Comparison of ENCODE assay signal across 16 cellular contexts in the genomic region with DNA sequence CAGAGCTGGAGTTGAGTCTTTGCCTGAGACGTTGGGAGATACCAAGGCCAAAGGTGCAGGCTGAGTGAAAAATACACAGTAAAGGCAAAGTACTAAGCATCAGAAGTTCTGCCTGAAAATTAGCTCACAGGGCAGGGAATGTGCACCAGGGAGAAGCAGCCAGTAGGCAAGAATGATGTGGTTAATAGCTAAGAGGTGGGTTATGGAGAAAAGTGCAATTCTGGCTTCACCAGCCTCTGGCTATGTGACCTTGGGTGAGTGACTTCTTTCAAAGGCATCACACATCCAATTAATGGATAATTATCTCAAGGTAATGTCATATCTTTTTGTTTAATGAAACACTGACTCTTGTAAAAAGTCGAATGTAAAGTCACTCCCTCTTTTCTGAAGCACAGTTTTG.
DNase-seq lines count a peak whose midpoint lies in the region; ATAC-seq and TF ChIP-seq lines count a peak whose summit lies in the region.
"Had no signal": no experiment of that assay in that cellular context is flagged by ENCODE, and none has a peak within 500 bp of the region (broad histone marks: within the 10 kb centered on the region; RNA-seq: fewer than 3 reads in every experiment).

No MANE protein-coding gene starts in this region.

- TF ChIP-seq CTCF in IMR-90 (conservative IDR thresholded peaks at IDR 0.05; ENCODE audit: low read depth, low read length), result no peak

- H2BK20ac ChIP-seq in IMR-90 (ENCODE audit: low read depth, low read length), result no peak overlapping the region

- H3K27ac ChIP-seq in CD4-positive, CD25-positive, alpha-beta regulatory T cell (ENCODE audit: insufficient read depth, low read length, poor library complexity, severe bottlenecking), result no peak overlapping the region
- H3K27ac ChIP-seq in IMR-90 (ENCODE audit: insufficient read depth, low read length) (no peak overlapping the region), iPS-18a (ENCODE audit: low read length) (peak overlapping the region; percentile 6)
- H3K27ac ChIP-seq: BLaER1 had no signal

- no peak overlapping the region for H3K4ac ChIP-seq in IMR-90 (ENCODE audit: low read depth, low read length)

- dilution Hi-C loops in IMR-90 (cut with HindIII; ENCODE audit: low sequenced_read_pairs, unreplicated experiment), result no loop called here

- no peaks in the 10 kb centered on the region for H4K20me1 ChIP-seq in IMR-90 (ENCODE audit: insufficient read depth, low read length)
- H4K20me1 ChIP-seq: BLaER1 had no signal

- no peak overlapping the region for H4K8ac ChIP-seq in IMR-90 (ENCODE audit: low read depth in 2 of 2, low read length in 2 of 2)

- 0 out of 2 replicates have a peak overlapping the region, but pooled peaks have one; percentile 20 for H3K14ac ChIP-seq in IMR-90 (replicated peaks; ENCODE audit: low read depth, low read length)

- H3K4me2 ChIP-seq in IMR-90 (ENCODE audit: low read depth, low read length), result no peak overlapping the region
- H3K4me2 ChIP-seq: BLaER1 had no signal

- no peaks in the 10 kb centered on the region for H3K36me3 Mint-ChIP-seq in CD4-positive, CD25-positive, alpha-beta regulatory T cell
- H3K36me3 Mint-ChIP-seq: CD14-positive monocyte; CD8-positive, alpha-beta memory T cell had no signal

- no peaks in the 10 kb centered on the region; the same call in 1 of the 2 replicates for H3K9me1 ChIP-seq in IMR-90 (ENCODE audit: insufficient read depth, low read length)

- peak overlapping the region in 2 of 3 donors; percentile 7 to 32 for H3K27ac Mint-ChIP-seq in CD4-positive, CD25-positive, alpha-beta regulatory T cell
- H3K27ac Mint-ChIP-seq: HFFc6 had no signal

- no peak overlapping the region for H3K18ac ChIP-seq in IMR-90 (ENCODE audit: low read depth, low read length)

- CTCF ChIA-PET in IMR-90 (lab: Yijun Ruan, JAX), result interaction anchor here (1.1 kb wide), 1 partner anchor 10 kb away, joined by 3 read pairs; no protein-coding TSS in a partner anchor

- H3K27me3 ChIP-seq in CD4-positive, CD25-positive, alpha-beta regulatory T cell (ENCODE audit: control insufficient read depth, insufficient read depth, low read length), result no peaks in the 10 kb centered on the region
- no peaks in the 10 kb centered on the region for H3K27me3 ChIP-seq in IMR-90 (ENCODE audit: control insufficient read depth, insufficient read depth, low read length)
- H3K27me3 ChIP-seq in iPS-18a (ENCODE audit: control insufficient read depth, insufficient read depth, low read length), result no peaks in the 10 kb centered on the region
- H3K27me3 ChIP-seq: BLaER1 had no signal

- H2BK5ac ChIP-seq in IMR-90 (ENCODE audit: low read depth, low read length, poor library complexity, severe bottlenecking), result no peak overlapping the region

- no peak overlapping the region for H3K23ac ChIP-seq in IMR-90 (ENCODE audit: low read depth, low read length)

- WGBS in IMR-90 (ENCODE audit: extremely low coverage in 2 of 2, insufficient read length in 1 of 2), 2 experiments, result 63% methylated on average over 1 of the region's 2 CpGs; no CpG with 5 or more reads in 1 of the 2 experiments

- DNase-seq in CD4-positive, CD25-positive, alpha-beta regulatory T cell, result no peak
- DNase-seq in IMR-90 (no peak), renal cortical epithelial cell (ENCODE audit: low read depth) (peak; percentile 80), DMS79 treated with DMSO at 0.1 percent for 48 hours (lab: John Stamatoyannopoulos, UW) (no peak), islet precursor cell (no peak)
- DNase-seq: 8988T; CD8-positive, alpha-beta memory T cell; COR-L47; DMS 273 treated with DMSO at 0.1 percent for 48 hours; DMS53; HFFc6 had no signal

- H4K91ac ChIP-seq in IMR-90 (ENCODE audit: insufficient read depth, low read depth, low read length), result no peak overlapping the region

- H3K9me3 Mint-ChIP-seq in CD4-positive, CD25-positive, alpha-beta regulatory T cell, result no peaks in the 10 kb centered on the region
- H3K9me3 Mint-ChIP-seq: CD14-positive monocyte; CD8-positive, alpha-beta memory T cell; HFFc6 had no signal

- no peak overlapping the region for H3K4me3 Mint-ChIP-seq in CD4-positive, CD25-positive, alpha-beta regulatory T cell
- H3K4me3 Mint-ChIP-seq: CD8-positive, alpha-beta memory T cell; HFFc6 had no signal

- no peak overlapping the region for H4K5ac ChIP-seq in IMR-90 (ENCODE audit: low read depth, low read length)

- intact Hi-C loops in IMR-90 (cut with micrococcal nuclease), result no loop called here

- in situ Hi-C loops in IMR-90 (cut with MboI; ENCODE audit: low sequenced_read_pairs), result no loop called here

- TF ChIP-seq RAD21 in IMR-90 (IDR thresholded peaks at IDR 0.05; ENCODE audit: low read length), result no peak

- H3K4me1 Mint-ChIP-seq in CD4-positive, CD25-positive, alpha-beta regulatory T cell, result peaks cover 25 to 44% (median 34%) of the 10 kb centered on the region in 4 donors

- no peak overlapping the region for H2BK120ac ChIP-seq in IMR-90 (ENCODE audit: low read depth, low read length)

- POLR2A ChIA-PET in IMR-90 (lab: Charles Lee; ENCODE audit: unreplicated experiment), result no interaction called here

- H3K27me3 Mint-ChIP-seq in CD4-positive, CD25-positive, alpha-beta regulatory T cell, result no peaks in the 10 kb centered on the region
- H3K27me3 Mint-ChIP-seq: CD8-positive, alpha-beta memory T cell had no signal

- no peak overlapping the region for H2AK9ac ChIP-seq in IMR-90 (replicated peaks; ENCODE audit: low read depth, low read length, poor library complexity)

- H3K56ac ChIP-seq in IMR-90 (ENCODE audit: extremely low read depth, insufficient read depth, low read length), result no peak overlapping the region

- H3K9ac ChIP-seq in IMR-90 (ENCODE audit: low read depth, low read length), result no peak overlapping the region
- H3K9ac ChIP-seq in iPS-18a (ENCODE audit: low read length), result no peak overlapping the region
- H3K9ac ChIP-seq: BLaER1 had no signal

- no peak for ATAC-seq in CD4-positive, CD25-positive, alpha-beta regulatory T cell (ENCODE audit: low read depth in 2 of 2)
- no peak for ATAC-seq in IMR-90 (ENCODE audit: low read depth)
- no peak for ATAC-seq in HG03432 (IDR thresholded peaks at IDR 0.05; ENCODE audit: unreplicated experiment)
- ATAC-seq: HCT116 had no signal

- no peak for TF ChIP-seq POLR2A in IMR-90 (IDR thresholded peaks at IDR 0.05; ENCODE audit: low read depth, low read length)

- H2BK15ac ChIP-seq in IMR-90 (ENCODE audit: low read depth, low read length), result no peak overlapping the region

- no peak overlapping the region for H2AFZ ChIP-seq in IMR-90 (replicated peaks; ENCODE audit: low read length, poor library complexity)

- H3K4me1 ChIP-seq in CD4-positive, CD25-positive, alpha-beta regulatory T cell (ENCODE audit: control insufficient read depth, insufficient read depth, low read length, poor library complexity, severe bottlenecking), result peaks cover 25% of the 10 kb centered on the region
- H3K4me1 ChIP-seq in IMR-90 (ENCODE audit: control insufficient read depth, insufficient read depth, low read length) (peaks cover 2% of the 10 kb centered on the region; the same call in 1 of the 2 replicates), iPS-18a (ENCODE audit: control insufficient read depth, low read depth, low read length) (peaks cover 45% of the 10 kb centered on the region)

- BruUV-seq in IMR-90 (replicated peaks; lab: Mats Ljungman, UMichigan), result no TSS peak

- H3K36me3 ChIP-seq in CD4-positive, CD25-positive, alpha-beta regulatory T cell (ENCODE audit: control insufficient read depth, insufficient read depth, low read length), result no peaks in the 10 kb centered on the region
- H3K36me3 ChIP-seq in IMR-90 (ENCODE audit: control insufficient read depth, insufficient read depth, low read length), result no peaks in the 10 kb centered on the region
- no peaks in the 10 kb centered on the region for H3K36me3 ChIP-seq in iPS-18a (ENCODE audit: control insufficient read depth, low read depth, low read length)
- H3K36me3 ChIP-seq: BLaER1 had no signal

- H2AK5ac ChIP-seq in IMR-90 (ENCODE audit: low read depth, low read length), result no peak overlapping the region

- no peaks in the 10 kb centered on the region for H3K79me1 ChIP-seq in IMR-90 (ENCODE audit: low read depth in 1 of 2, low read length in 2 of 2)

- H3K4me3 ChIP-seq in CD4-positive, CD25-positive, alpha-beta regulatory T cell (ENCODE audit: low read depth, low read length), result no peak overlapping the region
- H3K4me3 ChIP-seq in IMR-90 (ENCODE audit: insufficient read depth, low read depth, low read length), result no peak overlapping the region
- H3K4me3 ChIP-seq in iPS-18a (ENCODE audit: low read length), result no peak overlapping the region
- H3K4me3 ChIP-seq: BLaER1 had no signal

- no peaks in the 10 kb centered on the region for H3K9me3 ChIP-seq in CD4-positive, CD25-positive, alpha-beta regulatory T cell (ENCODE audit: control insufficient read depth in 2 of 2, low read length in 2 of 2)
- H3K9me3 ChIP-seq in IMR-90 (ENCODE audit: control insufficient read depth, insufficient read depth, low read length), result peaks cover 3% of the 10 kb centered on the region; the same call in 1 of the 2 replicates
- H3K9me3 ChIP-seq in iPS-18a (ENCODE audit: control insufficient read depth, low read depth, low read length), result no peaks in the 10 kb centered on the region
- H3K9me3 ChIP-seq: BLaER1 had no signal

TF ChIP-seq in IMR-90, 13 proteins besides CTCF, POLR2A, EP300 and RAD21:
- TF ChIP-seq BHLHE40 (IDR thresholded peaks at IDR 0.05; ENCODE audit: low read depth, low read length) (no peak), SMC3 (IDR thresholded peaks at IDR 0.05; ENCODE audit: low read depth, low read length) (no peak), FOS (IDR thresholded peaks at IDR 0.05; ENCODE audit: low read depth, low read length) (no peak), NFE2L2 (IDR thresholded peaks at IDR 0.05; ENCODE audit: low read depth, low read length) (no peak), MXI1 (IDR thresholded peaks at IDR 0.05; ENCODE audit: borderline replicate concordance, low read depth, low read length) (no peak), CEBPB (IDR thresholded peaks at IDR 0.05; ENCODE audit: low read depth, low read length) (no peak), CHD1 (IDR thresholded peaks at IDR 0.05; ENCODE audit: low read depth, low read length) (no peak), RCOR1 (IDR thresholded peaks at IDR 0.05; ENCODE audit: insufficient replicate concordance, low read length) (no peak)
- TF ChIP-seq, protein P1, sequence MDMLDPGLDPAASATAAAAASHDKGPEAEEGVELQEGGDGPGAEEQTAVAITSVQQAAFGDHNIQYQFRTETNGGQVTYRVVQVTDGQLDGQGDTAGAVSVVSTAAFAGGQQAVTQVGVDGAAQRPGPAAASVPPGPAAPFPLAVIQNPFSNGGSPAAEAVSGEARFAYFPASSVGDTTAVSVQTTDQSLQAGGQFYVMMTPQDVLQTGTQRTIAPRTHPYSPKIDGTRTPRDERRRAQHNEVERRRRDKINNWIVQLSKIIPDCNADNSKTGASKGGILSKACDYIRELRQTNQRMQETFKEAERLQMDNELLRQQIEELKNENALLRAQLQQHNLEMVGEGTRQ (IDR thresholded peaks at IDR 0.05; ENCODE audit: low read depth, low read length), result no peak
TF ChIP-seq in IMR-90: peak in this region for 0.
